Comparison of ENCODE assay signal across 8 cellular contexts in genomic region chr6:42075159-42075838, GRCh38. TPM values are rescaled to one million over a fixed set of nuclear protein-coding genes. Genes with fewer than 3 reads are reported as not detected.
DNase-seq lines count a peak whose midpoint lies in the region; ATAC-seq, FAIRE-seq and TF ChIP-seq lines count a peak whose summit lies in the region.

No MANE protein-coding gene starts in this region.

- no peaks in the 10 kb centered on the region for H3K79me2 ChIP-seq in astrocyte (ENCODE audit: insufficient read depth, low read length)

- no peak overlapping the region for H3K4me3 Mint-ChIP-seq in astrocyte (ENCODE audit: unreplicated experiment)

- H4K20me1 ChIP-seq in astrocyte (ENCODE audit: insufficient read depth, low read length) = peaks cover 6% of the 10 kb centered on the region

- peak overlapping the region; percentile 47 for H3K27ac Mint-ChIP-seq in astrocyte (ENCODE audit: unreplicated experiment)

- no peaks in the 10 kb centered on the region for H3K9me3 ChIP-seq in astrocyte (ENCODE audit: insufficient read depth, low read depth, low read length)

- no peaks in the 10 kb centered on the region for H3K27me3 Mint-ChIP-seq in astrocyte (ENCODE audit: low read depth, unreplicated experiment)

- TF ChIP-seq CTCF in GM10266 (IDR thresholded peaks at IDR 0.05; ENCODE audit: control insufficient read depth, insufficient read depth, low read depth, missing control alignments) = peak; percentile 62
- peak; percentile 95 for TF ChIP-seq CTCF in astrocyte (IDR thresholded peaks at IDR 0.05; ENCODE audit: insufficient read depth, low read depth, low read length)

- H3K36me3 ChIP-seq in astrocyte (ENCODE audit: insufficient read depth, low read length) = peaks cover 11% of the 10 kb centered on the region

- no peak overlapping the region for H3K4me2 ChIP-seq in astrocyte (ENCODE audit: low read length)

- peaks cover 30% of the 10 kb centered on the region for H3K36me3 Mint-ChIP-seq in astrocyte (ENCODE audit: low read depth, unreplicated experiment)

- ATAC-seq in GM18861 (IDR thresholded peaks at IDR 0.05; ENCODE audit: unreplicated experiment) = no peak
- no peak for ATAC-seq in HG03354 (IDR thresholded peaks at IDR 0.05; ENCODE audit: poor library complexity, severe bottlenecking, unreplicated experiment)

- H3K27ac ChIP-seq in astrocyte (ENCODE audit: low read depth, low read length) = no peak overlapping the region

- no peak overlapping the region for H3K9ac ChIP-seq in astrocyte (ENCODE audit: low read length)

- peak; percentile 56 for DNase-seq in GM10266 (ENCODE audit: extremely low spot score)
- DNase-seq in NCI-H146 treated with DMSO at 0.1 percent for 48 hours (lab: John Stamatoyannopoulos, UW; ENCODE audit: unreplicated experiment) = peak; percentile 39
- DNase-seq in T-helper 9 cell = peak; percentile 42
- peak; percentile 49 for DNase-seq in astrocyte (ENCODE audit: low read depth)
- peak; percentile 39 to 55 for DNase-seq in hippocampal formation (lab: John Stamatoyannopoulos, UW)
- DNase-seq in stimulated activated CD4-positive, alpha-beta T cell treated with anti-CD3 and anti-CD28 coated beads, Interleukin-12 subunit alpha, Interleukin-12 subunit beta, amount 100 ng/mL, for 4 hours = peak; percentile 56

- no peaks in the 10 kb centered on the region for H3K27me3 ChIP-seq in astrocyte (ENCODE audit: insufficient read depth, low read length)

- H2AFZ ChIP-seq in astrocyte (ENCODE audit: low read depth, low read length) = no peak overlapping the region

- H3K9me3 Mint-ChIP-seq in astrocyte (ENCODE audit: unreplicated experiment) = no peaks in the 10 kb centered on the region

- H3K4me1 ChIP-seq in astrocyte (ENCODE audit: insufficient read depth, low read length) = no peaks in the 10 kb centered on the region

- no peaks in the 10 kb centered on the region for H3K4me1 Mint-ChIP-seq in astrocyte (ENCODE audit: low read depth, unreplicated experiment)

- FAIRE-seq in astrocyte (lab: Jason Lieb, UNC) = no peak

- no peak overlapping the region for H3K4me3 ChIP-seq in astrocyte (ENCODE audit: insufficient read depth, low read depth, low read length)

RNA-seq across cellular contexts. Expression of gene TAF8, which starts 25.0 kb away (rescaled TPM):
- 13.6 and 14.8 TPM in 2 replicates for total RNA-seq in astrocyte
